Comparison of ENCODE assay signal across 6 cellular contexts in genomic region chr17:52930581-52930980, GRCh38.
"Had no signal": no experiment of that assay in that cellular context is flagged by ENCODE, and none has a peak within 500 bp of the region (broad histone marks: within the 10 kb centered on the region; RNA-seq: fewer than 3 reads in every experiment).

No MANE protein-coding gene starts in this region.

- DNase-seq: IMR-90, KBM-7, KG1 had no signal

- H3K4me3 ChIP-seq: K562 had no signal

- ATAC-seq: HepG2, K562 had no signal

- H3K27ac ChIP-seq: HL-60 had no signal
